Comparison of ENCODE assay signal across 8 cellular contexts in the genomic region with DNA sequence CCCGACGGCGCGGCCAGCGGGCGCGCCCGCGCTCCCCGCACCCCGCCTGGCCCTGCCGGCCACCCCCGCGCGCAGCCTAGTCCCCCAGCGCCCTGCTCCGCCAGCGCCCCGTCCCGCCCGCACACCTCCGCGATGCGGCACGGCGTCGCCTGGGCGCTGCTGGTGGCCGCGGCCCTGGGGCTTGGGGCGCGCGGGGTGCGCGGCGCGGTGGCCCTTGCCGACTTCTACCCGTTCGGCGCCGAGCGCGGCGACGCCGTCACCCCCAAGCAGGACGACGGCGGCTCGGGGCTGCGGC. TPM values are rescaled to one million over a fixed set of nuclear protein-coding genes. Genes with fewer than 3 reads are reported as not detected.
DNase-seq lines count a peak whose midpoint lies in the region; ATAC-seq and TF ChIP-seq lines count a peak whose summit lies in the region.

No MANE protein-coding gene starts in this region.

- H3K27me3 ChIP-seq in SJCRH30 (no peaks in the 10 kb centered on the region), foreskin keratinocyte (peaks cover 32% of the 10 kb centered on the region), Karpas-422 (ENCODE audit: low read length) (no peaks in the 10 kb centered on the region)

- H3K36me3 ChIP-seq in SJCRH30 (peaks cover 15% of the 10 kb centered on the region), Karpas-422 (ENCODE audit: insufficient read depth, low read length) (no peaks in the 10 kb centered on the region)

- no peak overlapping the region for H3K27ac ChIP-seq in SJCRH30
- H3K27ac ChIP-seq in foreskin keratinocyte, result no peak overlapping the region
- peak overlapping the region in 14 of 21 experiments; percentile 49 to 93 (median 84) for H3K27ac ChIP-seq in skin epidermis
- no peak overlapping the region for H3K27ac ChIP-seq in Karpas-422 (ENCODE audit: low read length)

- no peaks in the 10 kb centered on the region for H4K20me1 ChIP-seq in Karpas-422 (ENCODE audit: insufficient read depth, low read depth, low read length)

- TF ChIP-seq CTCF in foreskin keratinocyte (conservative IDR thresholded peaks at IDR 0.05), result no peak

- ATAC-seq in GM19324 (IDR thresholded peaks at IDR 0.05; ENCODE audit: low FRiP score, unreplicated experiment) (peak; percentile 23), foreskin keratinocyte (peak; percentile 4), GM21723 (IDR thresholded peaks at IDR 0.05; ENCODE audit: unreplicated experiment) (no peak)

- H3K9me3 ChIP-seq in SJCRH30 (replicated peaks) (peaks cover 2% of the 10 kb centered on the region; the same call in 1 of the 2 replicates), Karpas-422 (ENCODE audit: low read length) (peaks cover 3% of the 10 kb centered on the region; the same call in 1 of the 2 replicates)

- no peak overlapping the region for H2AFZ ChIP-seq in Karpas-422 (ENCODE audit: low read length)

- no peak overlapping the region for H3K4me2 ChIP-seq in Karpas-422 (ENCODE audit: low read depth, low read length, poor library complexity, severe bottlenecking)

- in situ Hi-C loops in ACHN (cut with HindIII; ENCODE audit: low pct_ligation_motif_present, low pct_unique_long_range_greater_than_20kb, low sequenced_read_pairs), result no loop called here

- no peak overlapping the region for H3K9ac ChIP-seq in Karpas-422 (ENCODE audit: low read length)

- DNase-seq in SJCRH30 (no peak), foreskin keratinocyte (no peak), ACHN (no peak), C1 segment of cervical spinal cord (lab: John Stamatoyannopoulos, UW) (no peak), Karpas-422 (no peak)

- H3K4me3 ChIP-seq in SJCRH30 (peak overlapping the region; percentile 67), skin epidermis (peak overlapping the region; percentile 20 to 54 (median 46)), Karpas-422 (ENCODE audit: low read length) (no peak overlapping the region)

- H3K79me2 ChIP-seq in Karpas-422 (ENCODE audit: low read length), result no peaks in the 10 kb centered on the region

- H3K4me1 ChIP-seq in SJCRH30 (peaks cover 30% of the 10 kb centered on the region), foreskin keratinocyte (no peaks in the 10 kb centered on the region), Karpas-422 (ENCODE audit: low read length) (no peaks in the 10 kb centered on the region)

- no peaks in the 10 kb centered on the region for H3K9me2 ChIP-seq in Karpas-422 (replicated peaks; ENCODE audit: insufficient read depth, low read length)

RNA-seq across cellular contexts. Expression of gene SNED1, which starts 0.2 kb away (rescaled TPM):
- 22.3 and 28.4 TPM in 2 replicates for total RNA-seq in SJCRH30 (2014; rRNA removed; shearing (Covaris generic))
- total RNA-seq in foreskin keratinocyte, result not detected in 2 replicates
- polyA plus RNA-seq in foreskin keratinocyte, result not detected in 2 replicates
- total RNA-seq in Karpas-422 (2014; rRNA removed; shearing (Covaris generic); ENCODE audit: low replicate concordance), result 1.9 and 25.3 TPM in 2 replicates

Comparison
In these comparisons a context has a peak if more than half of its experiments do, and no peak if none do; other contexts are left out.
1. H3K27ac ChIP-seq: peak in skin epidermis (14 of 21); none in SJCRH30 (single experiment), foreskin keratinocyte (single experiment) and Karpas-422 (single experiment).